Comparison of ENCODE assay signal across 8 cellular contexts in genomic region chr1:206555473-206555935, GRCh38. TPM values are rescaled to one million over a fixed set of nuclear protein-coding genes. Genes with fewer than 3 reads are reported as not detected.
DNase-seq lines count a peak whose midpoint lies in the region; ATAC-seq and TF ChIP-seq lines count a peak whose summit lies in the region.

No MANE protein-coding gene starts in this region.

- TF ChIP-seq POLR2A in Peyer's patch (IDR thresholded peaks at IDR 0.05) = no peak

- no peak for ATAC-seq in CD4-positive, alpha-beta T cell (ENCODE audit: poor library complexity)
- ATAC-seq in HG03442 (IDR thresholded peaks at IDR 0.05; ENCODE audit: unreplicated experiment) = no peak

- peak overlapping the region; percentile 97 for H3K4me3 Mint-ChIP-seq in CD4-positive, alpha-beta T cell
- no peak overlapping the region for H3K4me3 Mint-ChIP-seq in nephron progenitor cell

- POLR2A ChIA-PET in CD4-positive, alpha-beta T cell (lab: Charles Lee) = interaction anchor here (0.8 to 8.1 kb wide), 12 partner anchors 8 to 84 kb away, joined by 3 to 135 read pairs (median 10); partner anchors contain the start of gene EIF2D
- POLR2A ChIA-PET in PC-9 (lab: Charles Lee; ENCODE audit: unreplicated experiment) = interaction anchor here (0.7 kb wide), 1 partner anchor 48 kb away, joined by 4 read pairs; the partner anchor contains the start of gene RASSF5

- CTCF ChIA-PET in CD4-positive, alpha-beta T cell (lab: Charles Lee) = interaction anchor here (1.0 to 15.8 kb wide), 5 partner anchors 9 to 65 kb away, joined by 3 to 236 read pairs (median 11); partner anchors contain the start of gene EIF2D
- CTCF ChIA-PET in PC-9 (lab: Charles Lee) = no interaction called here

- no TSS peak for BruUV-seq in PC-9 (replicated peaks; lab: Mats Ljungman, UMichigan)

- no peaks in the 10 kb centered on the region for H3K27me3 ChIP-seq in CD4-positive, alpha-beta T cell (ENCODE audit: control insufficient read depth, insufficient read depth, low read length)
- no peaks in the 10 kb centered on the region for H3K27me3 ChIP-seq in Peyer's patch
- no peaks in the 10 kb centered on the region for H3K27me3 ChIP-seq in PC-9 (ENCODE audit: insufficient read depth, low read depth)

- intact Hi-C loops in CD4-positive, alpha-beta T cell (cut with DNase I, micrococcal nuclease) = loop anchor here in 1 of 2 experiments (5.0 kb wide), 1 partner anchor 362 kb away; no protein-coding TSS in a partner anchor
- intact Hi-C loops in PC-9 (cut with micrococcal nuclease; ENCODE audit: unreplicated experiment) = no loop called here

- H3K27ac Mint-ChIP-seq in CD4-positive, alpha-beta T cell = peak overlapping the region; percentile 86
- H3K27ac Mint-ChIP-seq in nephron progenitor cell = no peak overlapping the region

- DNase-seq in CD4-positive, alpha-beta T cell = peak in 1 of 10 experiments; percentile 46
- DNase-seq in Peyer's patch = peak in 2 of 3 donors; percentile 49 to 62
- peak; percentile 41 for DNase-seq in nephron progenitor cell
- DNase-seq in HK-2 (ENCODE audit: unreplicated experiment) = no peak
- no peak for DNase-seq in NCI-H774 (lab: John Stamatoyannopoulos, UW)
- no peak for DNase-seq in PC-9

- no peaks in the 10 kb centered on the region for H3K79me2 ChIP-seq in PC-9 (ENCODE audit: low read depth)

- H3K27ac ChIP-seq in CD4-positive, alpha-beta T cell (ENCODE audit: low read depth, low read length) = peak overlapping the region; percentile 99
- H3K27ac ChIP-seq in Peyer's patch (peak overlapping the region; percentile 47 to 99 (median 82)), cingulate gyrus (ENCODE audit: low read depth, low read length) (peak overlapping the region; percentile 54), PC-9 (no peak overlapping the region)

- no peaks in the 10 kb centered on the region; the same call in 1 of the 2 replicates for H3F3A ChIP-seq in PC-9 (ENCODE audit: insufficient read depth, low read depth)

- H2AFZ ChIP-seq in PC-9 = no peak overlapping the region

- H3K4me3 ChIP-seq in Peyer's patch (no peak overlapping the region), PC-9 (no peak overlapping the region)

- H4K20me1 ChIP-seq in PC-9 (ENCODE audit: insufficient read depth) = no peaks in the 10 kb centered on the region; the same call in 1 of the 2 replicates

- no peaks in the 10 kb centered on the region for H3K9me2 ChIP-seq in PC-9 (ENCODE audit: insufficient read depth)

- no peaks in the 10 kb centered on the region for H3K9me3 ChIP-seq in CD4-positive, alpha-beta T cell (ENCODE audit: control insufficient read depth, low read length)
- H3K9me3 ChIP-seq in Peyer's patch (no peaks in the 10 kb centered on the region), PC-9 (ENCODE audit: insufficient read depth, low read depth) (no peaks in the 10 kb centered on the region)

- no peaks in the 10 kb centered on the region for H3K27me3 Mint-ChIP-seq in CD4-positive, alpha-beta T cell
- peaks cover 25% of the 10 kb centered on the region for H3K27me3 Mint-ChIP-seq in nephron progenitor cell (ENCODE audit: low read depth, poor library complexity)

- H3K9me3 Mint-ChIP-seq in CD4-positive, alpha-beta T cell = no peaks in the 10 kb centered on the region
- H3K9me3 Mint-ChIP-seq in nephron progenitor cell = no peaks in the 10 kb centered on the region

- H3K4me1 ChIP-seq in Peyer's patch = peaks cover 0 to 30% (median 20%) of the 10 kb centered on the region in 4 donors
- H3K4me1 ChIP-seq in PC-9 (replicated peaks; ENCODE audit: insufficient read depth) = peaks cover 16% of the 10 kb centered on the region

- H3K36me3 Mint-ChIP-seq in CD4-positive, alpha-beta T cell (ENCODE audit: low read depth) = peaks cover 42% of the 10 kb centered on the region
- H3K36me3 Mint-ChIP-seq in nephron progenitor cell (ENCODE audit: low read depth) = no peaks in the 10 kb centered on the region

- H3K4me2 ChIP-seq in PC-9 = no peak overlapping the region

- peaks cover 78% of the 10 kb centered on the region for H3K4me1 Mint-ChIP-seq in CD4-positive, alpha-beta T cell (ENCODE audit: low read depth)
- peaks cover 50% of the 10 kb centered on the region for H3K4me1 Mint-ChIP-seq in nephron progenitor cell

- H3K36me3 ChIP-seq in Peyer's patch (no peaks in the 10 kb centered on the region), PC-9 (ENCODE audit: low read depth) (no peaks in the 10 kb centered on the region)

- no peak for TF ChIP-seq CTCF in CD4-positive, alpha-beta T cell (IDR thresholded peaks at IDR 0.05)
- TF ChIP-seq CTCF in Peyer's patch (IDR thresholded peaks at IDR 0.05) = no peak
- TF ChIP-seq CTCF in nephron progenitor cell (IDR thresholded peaks at IDR 0.05) = no peak
- no peak for TF ChIP-seq CTCF in PC-9 (conservative IDR thresholded peaks at IDR 0.05)

RNA-seq across cellular contexts. Expression of gene RASSF5, which starts 48.2 kb away (rescaled TPM):
- 100 to 1,000 TPM; 153 to 156 TPM for total RNA-seq in CD4-positive, alpha-beta T cell
- total RNA-seq in Peyer's patch (10 to 100 TPM in 2 of 4 donors, 1 to 10 TPM in 2; 7.4 to 35.5 (median 10.0) TPM), PC-9 (2021) (12.4 and 17.6 TPM in 2 replicates)

RNA-seq across cellular contexts. Expression of gene EIF2D, which starts 56.8 kb away (rescaled TPM):
- 10 to 100 TPM; 48.9 to 51.6 TPM for total RNA-seq in CD4-positive, alpha-beta T cell
- total RNA-seq in Peyer's patch = 10 to 100 TPM; 20.0 to 66.0 (median 34.9) TPM
- total RNA-seq in PC-9 (2021) = 57.3 and 59.0 TPM in 2 replicates

Comparison
In these comparisons a context has a peak if more than half of its experiments do, and no peak if none do; other contexts are left out.
1. DNase-seq: peak in Peyer's patch (2 of 3) and nephron progenitor cell (single experiment); none in HK-2 (single experiment), NCI-H774 (single experiment) and PC-9 (0 of 2).